ENCODE assay signal across 14 cellular contexts in genomic region chr4:48332661-48333060, GRCh38.
"Had no signal": no experiment of that assay in that cellular context is flagged by ENCODE, and none has a peak within 500 bp of the region (broad histone marks: within the 10 kb centered on the region; RNA-seq: fewer than 3 reads in every experiment).

No MANE protein-coding gene starts in this region.

- H3K9me3 ChIP-seq: sigmoid colon, thoracic aorta, uterus had no signal

- H3K27ac ChIP-seq: sigmoid colon, thoracic aorta, uterus had no signal

- DNase-seq: activated CD4-positive, alpha-beta T cell treated with anti-CD3 and anti-CD28 coated beads, Interleukin-2, amount 10 ng/mL, durations not matched to agents 24 days and 14 days; activated naive CD4-positive, alpha-beta T cell treated with Interleukin-2 at 50 U/mL for 16 hours; caudate nucleus; effector CD8-positive, alpha-beta T cell; hypothalamus; occipital lobe; sigmoid colon; stimulated activated CD4-positive, alpha-beta T cell treated with anti-CD3 and anti-CD28 coated beads, Interleukin-15, amount 100 ng/mL, for 24 hours; stimulated activated CD4-positive, alpha-beta T cell treated with anti-CD3 and anti-CD28 coated beads, Interleukin-4, amount 100 ng/mL, for 24 hours; stimulated activated naive CD8-positive, alpha-beta T cell treated with anti-CD3 and anti-CD28 coated beads, Interleukin-15, amount 100 ng/mL, for 72 hours; T-cell; uterus had no signal

- H3K4me1 ChIP-seq: uterus had no signal

- H3K4me3 ChIP-seq: coronary artery, sigmoid colon, thoracic aorta, uterus had no signal

- H3K36me3 ChIP-seq: sigmoid colon, thoracic aorta, uterus had no signal

- H3K27me3 ChIP-seq: sigmoid colon, uterus had no signal

- ATAC-seq: stimulated activated naive CD8-positive, alpha-beta T cell treated with anti-CD3 and anti-CD28 coated beads, Interleukin-15, amount 100 ng/mL, for 72 hours; T-cell had no signal
